Comparison of ENCODE assay signal across 12 cellular contexts in genomic region chr17:29412780-29413565, GRCh38. TPM values are rescaled to one million over a fixed set of nuclear protein-coding genes. Genes with fewer than 3 reads are reported as not detected.
DNase-seq lines count a peak whose midpoint lies in the region; ATAC-seq and TF ChIP-seq lines count a peak whose summit lies in the region.
"Had no signal": no experiment of that assay in that cellular context is flagged by ENCODE, and none has a peak within 500 bp of the region (broad histone marks: within the 10 kb centered on the region; RNA-seq: fewer than 3 reads in every experiment).

No MANE protein-coding gene starts in this region.

- no peaks in the 10 kb centered on the region for H3K27me3 ChIP-seq in IMR-90 (ENCODE audit: control insufficient read depth, insufficient read depth, low read length)

- H2BK15ac ChIP-seq in IMR-90 (ENCODE audit: low read depth, low read length), result peak overlapping the region; percentile 16; the same call in 1 of the 3 replicates

- H2AK9ac ChIP-seq in IMR-90 (replicated peaks; ENCODE audit: low read depth, low read length, poor library complexity), result no peak overlapping the region

- ATAC-seq in IMR-90 (ENCODE audit: low read depth), result peak; percentile 77
- ATAC-seq in memory B cell (ENCODE audit: low read depth), result no peak
- no peak for ATAC-seq in HG03457 (IDR thresholded peaks at IDR 0.05; ENCODE audit: unreplicated experiment)

- peak overlapping the region; percentile 69; the same call in 1 of the 2 replicates for H3K4me2 ChIP-seq in IMR-90 (ENCODE audit: low read depth, low read length)

- no peak overlapping the region for H2AFZ ChIP-seq in IMR-90 (replicated peaks; ENCODE audit: low read length, poor library complexity)

- H3K4me3 ChIP-seq in IMR-90 (ENCODE audit: insufficient read depth, low read depth, low read length), result no peak overlapping the region

- CTCF ChIA-PET in IMR-90 (lab: Yijun Ruan, JAX), result no interaction called here

- H3K4me3 Mint-ChIP-seq in CD14-positive monocyte (peak overlapping the region in 1 of 2 donors; percentile 33), brain (no peak overlapping the region), memory B cell (no peak overlapping the region)
- H3K4me3 Mint-ChIP-seq: naive B cell had no signal

- H3K27me3 Mint-ChIP-seq in CD14-positive monocyte (ENCODE audit: low read depth in 3 of 3), result peaks cover 0 to 1% (median 0%) of the 10 kb centered on the region in 3 donors
- no peaks in the 10 kb centered on the region for H3K27me3 Mint-ChIP-seq in brain
- H3K27me3 Mint-ChIP-seq in memory B cell, result no peaks in the 10 kb centered on the region
- H3K27me3 Mint-ChIP-seq: naive B cell had no signal

- peak overlapping the region; percentile 35; the same call in 1 of the 2 replicates for H3K18ac ChIP-seq in IMR-90 (ENCODE audit: low read depth, low read length)

- peaks cover 6 to 73% of the 10 kb centered on the region in 2 experiments; a peak in 3 of 4 replicates for H3K79me1 ChIP-seq in IMR-90 (ENCODE audit: low read depth in 1 of 2, low read length in 2 of 2)

- peak overlapping the region; percentile 23; the same call in 1 of the 2 replicates for H4K5ac ChIP-seq in IMR-90 (ENCODE audit: low read depth, low read length)

- H3K36me3 ChIP-seq in IMR-90 (ENCODE audit: control insufficient read depth, insufficient read depth, low read length), result no peaks in the 10 kb centered on the region; the same call in 1 of the 2 replicates

- peak overlapping the region; percentile 67; the same call in 1 of the 2 replicates for H2AK5ac ChIP-seq in IMR-90 (ENCODE audit: low read depth, low read length)

- H3K9me1 ChIP-seq in IMR-90 (ENCODE audit: insufficient read depth, low read length), result peaks cover 20% of the 10 kb centered on the region

- H4K20me1 ChIP-seq in IMR-90 (ENCODE audit: insufficient read depth, low read length), result peaks cover 87% of the 10 kb centered on the region

- H3K9me3 Mint-ChIP-seq in CD14-positive monocyte, result peaks cover 0 to 1% (median 0%) of the 10 kb centered on the region in 7 donors
- H3K9me3 Mint-ChIP-seq in brain, result peaks cover 0 to 3% (median 0%) of the 10 kb centered on the region in 5 experiments
- H3K9me3 Mint-ChIP-seq in memory B cell, result no peaks in the 10 kb centered on the region
- H3K9me3 Mint-ChIP-seq: naive B cell had no signal

- H2BK120ac ChIP-seq in IMR-90 (ENCODE audit: low read depth, low read length), result peak overlapping the region; percentile 69

- H3K23ac ChIP-seq in IMR-90 (ENCODE audit: low read depth, low read length), result peak overlapping the region; percentile 79; the same call in 1 of the 2 replicates

- peak overlapping the region in 1 of 2 experiments; percentile 59; a peak in 2 of 4 replicates for H4K8ac ChIP-seq in IMR-90 (ENCODE audit: low read depth in 2 of 2, low read length in 2 of 2)

- H3K36me3 Mint-ChIP-seq in CD14-positive monocyte (peaks cover 29 to 60% of the 10 kb centered on the region in 2 donors), brain (peaks cover 82% of the 10 kb centered on the region), memory B cell (peaks cover 10% of the 10 kb centered on the region)

- no peak for TF ChIP-seq POLR2A in IMR-90 (IDR thresholded peaks at IDR 0.05; ENCODE audit: low read depth, low read length)
- no peak for TF ChIP-seq POLR2A in erythroblast (IDR thresholded peaks at IDR 0.05; ENCODE audit: low read length)

- no peak overlapping the region; the same call in 1 of the 2 replicates for H3K56ac ChIP-seq in IMR-90 (ENCODE audit: extremely low read depth, insufficient read depth, low read length)

- POLR2A ChIA-PET in IMR-90 (lab: Charles Lee; ENCODE audit: unreplicated experiment), result no interaction called here

- H3K4me1 Mint-ChIP-seq in CD14-positive monocyte (peaks cover 19% of the 10 kb centered on the region), brain (peaks cover 37% of the 10 kb centered on the region), memory B cell (peaks cover 14% of the 10 kb centered on the region)

- H2BK20ac ChIP-seq in IMR-90 (ENCODE audit: low read depth, low read length), result peak overlapping the region; percentile 18; the same call in 1 of the 2 replicates

- H3K4ac ChIP-seq in IMR-90 (ENCODE audit: low read depth, low read length), result peak overlapping the region; percentile 62; the same call in 1 of the 2 replicates

- peak overlapping the region; percentile 50 for H3K27ac ChIP-seq in IMR-90 (ENCODE audit: insufficient read depth, low read length)
- H3K27ac ChIP-seq: HL-60 had no signal

- 0% methylated on average over 1 of the region's 7 CpGs; no CpG with 5 or more reads in 1 of the 2 experiments for WGBS in IMR-90 (ENCODE audit: extremely low coverage in 2 of 2, insufficient read length in 1 of 2), 2 experiments

- no peaks in the 10 kb centered on the region for H3K9me3 ChIP-seq in IMR-90 (ENCODE audit: control insufficient read depth, insufficient read depth, low read length)

- TF ChIP-seq CTCF in CD14-positive monocyte (IDR thresholded peaks at IDR 0.05) (no peak), IMR-90 (conservative IDR thresholded peaks at IDR 0.05; ENCODE audit: low read depth, low read length) (no peak), brain (conservative IDR thresholded peaks at IDR 0.05) (no peak)

- H3K27ac Mint-ChIP-seq in CD14-positive monocyte, result peak overlapping the region in 5 of 7 donors; percentile 62 to 86 (median 80)
- peak overlapping the region in 3 of 5 experiments; percentile 18 to 54 (median 33) for H3K27ac Mint-ChIP-seq in brain
- H3K27ac Mint-ChIP-seq in memory B cell, result peak overlapping the region; percentile 49

- H2BK5ac ChIP-seq in IMR-90 (ENCODE audit: low read depth, low read length, poor library complexity, severe bottlenecking), result peak overlapping the region; percentile 86

- H3K9ac ChIP-seq in IMR-90 (ENCODE audit: low read depth, low read length), result no peak overlapping the region; the same call in 1 of the 2 replicates

- intact Hi-C loops in CD14-positive monocyte (cut with micrococcal nuclease) (no loop called here), IMR-90 (cut with micrococcal nuclease) (loop anchor here (2.0 kb wide), 1 partner anchor 22 kb away; the partner anchor contains the start of gene TAOK1)

- TF ChIP-seq RAD21 in IMR-90 (IDR thresholded peaks at IDR 0.05; ENCODE audit: low read length), result no peak

- H3K4me1 ChIP-seq in IMR-90 (ENCODE audit: control insufficient read depth, insufficient read depth, low read length), result peaks cover 18% of the 10 kb centered on the region

- BruUV-seq in IMR-90 (replicated peaks; lab: Mats Ljungman, UMichigan), result no TSS peak

- in situ Hi-C loops in IMR-90 (cut with MboI; ENCODE audit: low sequenced_read_pairs), result no loop called here

- H4K91ac ChIP-seq in IMR-90 (ENCODE audit: insufficient read depth, low read depth, low read length), result no peak overlapping the region

- H3K14ac ChIP-seq in IMR-90 (replicated peaks; ENCODE audit: low read depth, low read length), result peak overlapping the region; percentile 88

- DNase-seq in CD14-positive monocyte (ENCODE audit: low spot score) (no peak), IMR-90 (peak; percentile 78), memory B cell (ENCODE audit: low spot score in 2 of 2) (no peak), NCI-H2029 treated with DMSO at 0.1 percent for 48 hours (lab: John Stamatoyannopoulos, UW) (no peak), erythroblast (lab: John Stamatoyannopoulos, UW) (no peak), NCI-H526 (lab: John Stamatoyannopoulos, UW) (no peak)
- DNase-seq: activated CD4-positive, CD25-positive, alpha-beta regulatory T cell treated with anti-CD3 and anti-CD28 coated beads, Interleukin-2, amount 50 U/mL, for 72 hours; naive B cell; NCI-H446 treated with DMSO at 0.1 percent for 48 hours had no signal

- dilution Hi-C loops in IMR-90 (cut with HindIII; ENCODE audit: low sequenced_read_pairs, unreplicated experiment), result no loop called here

TF ChIP-seq in IMR-90, 13 proteins besides CTCF, POLR2A, EP300 and RAD21:
- no peak for TF ChIP-seq USF2 (IDR thresholded peaks at IDR 0.05; ENCODE audit: low read depth, low read length)
- peak; percentile 29; the same call in 1 of the 2 replicates for TF ChIP-seq CEBPB (IDR thresholded peaks at IDR 0.05; ENCODE audit: low read depth, low read length)
- TF ChIP-seq RCOR1 (IDR thresholded peaks at IDR 0.05; ENCODE audit: insufficient replicate concordance, low read length), result peak; percentile 72
- TF ChIP-seq CHD1 (IDR thresholded peaks at IDR 0.05; ENCODE audit: low read depth, low read length), result no peak
- no peak for TF ChIP-seq MAZ (IDR thresholded peaks at IDR 0.05; ENCODE audit: borderline replicate concordance, low read depth, low read length)
- TF ChIP-seq BHLHE40 (IDR thresholded peaks at IDR 0.05; ENCODE audit: low read depth, low read length), result peak; percentile 70; the same call in 1 of the 2 replicates
- TF ChIP-seq MXI1 (IDR thresholded peaks at IDR 0.05; ENCODE audit: borderline replicate concordance, low read depth, low read length), result no peak
TF ChIP-seq in IMR-90: peak in this region for 3.

RNA-seq across cellular contexts. Expression of gene TAOK1, which starts 22.8 kb away (rescaled TPM):
- polyA plus RNA-seq in CD14-positive monocyte, result 1 to 10 TPM; 2.4 to 4.8 TPM
- 69.7 and 91.8 TPM in 2 replicates for total RNA-seq in IMR-90 (2012; rRNA removed)
- 8.1 and 9.8 TPM in 2 replicates for polyA plus RNA-seq in IMR-90 (2012; rRNA removed)
- polyA plus RNA-seq in IMR-90 (2012; cell fraction: cytosol; rRNA removed), result 1.4 and 2.0 TPM in 2 replicates
- 2.2 and 16.0 TPM in 2 replicates for polyA plus RNA-seq in IMR-90 (2012; cell fraction: nucleus; rRNA removed; ENCODE audit: low replicate concordance)
- polyA plus RNA-seq in brain (ENCODE audit: insufficient read depth, low read depth, low replicate concordance), result 9.4 TPM
